ENCODE assay signal across 9 cellular contexts in genomic region chr1:52348704-52349301, GRCh38. TPM values are rescaled to one million over a fixed set of nuclear protein-coding genes. Genes with fewer than 3 reads are reported as not detected.
DNase-seq lines count a peak whose midpoint lies in the region; ATAC-seq and TF ChIP-seq lines count a peak whose summit lies in the region.
"Had no signal": no experiment of that assay in that cellular context is flagged by ENCODE, and none has a peak within 500 bp of the region (broad histone marks: within the 10 kb centered on the region; RNA-seq: fewer than 3 reads in every experiment).

No MANE protein-coding gene starts in this region.

- no peak overlapping the region for H3K4me3 ChIP-seq in mucosa of descending colon

- no peak for TF ChIP-seq CTCF in mucosa of descending colon (IDR thresholded peaks at IDR 0.05)

- H3K9me3 ChIP-seq in mucosa of descending colon, result no peaks in the 10 kb centered on the region

- peaks cover 7% of the 10 kb centered on the region for H3K36me3 Mint-ChIP-seq in effector memory CD8-positive, alpha-beta T cell (ENCODE audit: insufficient read depth)
- H3K36me3 Mint-ChIP-seq: IgD-negative memory B cell had no signal

- peaks cover 0 to 5% of the 10 kb centered on the region in 2 donors for H3K4me1 Mint-ChIP-seq in effector memory CD8-positive, alpha-beta T cell (ENCODE audit: low read depth in 2 of 2)

- H3K27ac Mint-ChIP-seq in effector memory CD8-positive, alpha-beta T cell, result peak overlapping the region; percentile 13 to 42

- DNase-seq in Daoy (ENCODE audit: low read depth), result peak; percentile 16
- DNase-seq in NCI-H1105 treated with DMSO at 0.1 percent for 48 hours (lab: John Stamatoyannopoulos, UW), result peak; percentile 5
- no peak for DNase-seq in effector memory CD8-positive, alpha-beta T cell
- no peak for DNase-seq in mucosa of descending colon
- DNase-seq in activated gamma-delta T cell (lab: John Stamatoyannopoulos, UW), result no peak
- DNase-seq in NCI-H1436 (lab: John Stamatoyannopoulos, UW), result no peak

- no peaks in the 10 kb centered on the region for H3K4me1 ChIP-seq in mucosa of descending colon (ENCODE audit: low read depth)

- H3K9me3 Mint-ChIP-seq in effector memory CD8-positive, alpha-beta T cell, result no peaks in the 10 kb centered on the region
- H3K9me3 Mint-ChIP-seq: IgD-negative memory B cell had no signal

- no peaks in the 10 kb centered on the region for H3K27me3 Mint-ChIP-seq in effector memory CD8-positive, alpha-beta T cell
- H3K27me3 Mint-ChIP-seq: IgD-negative memory B cell had no signal

- intact Hi-C loops in mucosa of descending colon (cut with DNase I, micrococcal nuclease), result no loop called here

- no peaks in the 10 kb centered on the region for H3K36me3 ChIP-seq in mucosa of descending colon (ENCODE audit: low read depth)

- H3K4me3 Mint-ChIP-seq in effector memory CD8-positive, alpha-beta T cell, result no peak overlapping the region
- H3K4me3 Mint-ChIP-seq: IgD-negative memory B cell had no signal

- ATAC-seq in effector memory CD8-positive, alpha-beta T cell (replicated peaks), result no peak
- peak; percentile 49 for ATAC-seq in mucosa of descending colon
- no peak for ATAC-seq in HG03469 (IDR thresholded peaks at IDR 0.05; ENCODE audit: unreplicated experiment)
- no peak for ATAC-seq in HG02970 (IDR thresholded peaks at IDR 0.05; ENCODE audit: low FRiP score, unreplicated experiment)

RNA-seq across cellular contexts. Expression of gene CC2D1B, which starts 17.2 kb away (rescaled TPM):
- 23.4 and 25.2 TPM in 2 replicates for total RNA-seq in Daoy (2014; rRNA removed; shearing (Covaris generic))
- 10 to 100 TPM; 38.0 to 43.6 (median 40.4) TPM for total RNA-seq in mucosa of descending colon

RNA-seq across cellular contexts. Expression of gene ORC1, which starts 55.4 kb away (rescaled TPM):
- 32.6 and 39.5 TPM in 2 replicates for total RNA-seq in Daoy (2014; rRNA removed; shearing (Covaris generic))
- 1 to 10 TPM; 1.1 to 7.6 (median 2.1) TPM for total RNA-seq in mucosa of descending colon

RNA-seq across cellular contexts. Expression of gene PRPF38A, which starts 55.6 kb away (rescaled TPM):
- total RNA-seq in Daoy (2014; rRNA removed; shearing (Covaris generic)), result 32.1 and 37.4 TPM in 2 replicates
- 10 to 100 TPM; 44.9 to 58.2 (median 45.2) TPM for total RNA-seq in mucosa of descending colon

Comparison
In these comparisons a context has a peak if more than half of its experiments do, and no peak if none do; other contexts are left out.
1. DNase-seq: peak in Daoy (single experiment) and NCI-H1105 treated with DMSO at 0.1 percent for 48 hours (single experiment); none in effector memory CD8-positive, alpha-beta T cell (0 of 3), mucosa of descending colon (0 of 3), activated gamma-delta T cell (single experiment) and NCI-H1436 (single experiment).